11 cellular contexts compared by ENCODE assay signal in genomic region chr20:37727247-37727956, GRCh38. TPM values are rescaled to one million over a fixed set of nuclear protein-coding genes. Genes with fewer than 3 reads are reported as not detected.
DNase-seq lines count a peak whose midpoint lies in the region; ATAC-seq and TF ChIP-seq lines count a peak whose summit lies in the region.
"Had no signal": no experiment of that assay in that cellular context is flagged by ENCODE, and none has a peak within 500 bp of the region (broad histone marks: within the 10 kb centered on the region; RNA-seq: fewer than 3 reads in every experiment).

No MANE protein-coding gene starts in this region.

- H3K4me2 ChIP-seq in neural cell (ENCODE audit: low read length), result no peak overlapping the region

- H3K4me1 Mint-ChIP-seq in CD8-positive, alpha-beta memory T cell, result peaks cover 32 to 55% (median 52%) of the 10 kb centered on the region in 3 donors

- no peak overlapping the region for H3K4me3 ChIP-seq in NB4 (ENCODE audit: low read depth, low read length)
- no peak overlapping the region for H3K4me3 ChIP-seq in foreskin fibroblast (ENCODE audit: low read depth in 1 of 2, low read length in 2 of 2)
- peak overlapping the region; percentile 2 for H3K4me3 ChIP-seq in neural cell (ENCODE audit: low read length)
- H3K4me3 ChIP-seq in CD8-positive, alpha-beta memory T cell (ENCODE audit: low read length), result no peak overlapping the region
- no peak overlapping the region for H3K4me3 ChIP-seq in lower leg skin (ENCODE audit: low read depth, poor library complexity, severe bottlenecking)
- H3K4me3 ChIP-seq: thoracic aorta had no signal

- H3K9ac ChIP-seq in neural cell (ENCODE audit: low read length), result no peak overlapping the region

- CTCF ChIA-PET in CD8-positive, alpha-beta memory T cell (lab: Charles Lee), result interaction anchor here (0.9 to 1.6 kb wide), 2 partner anchors 11 to 17 kb away, joined by 3 read pairs; no protein-coding TSS in a partner anchor

- H3K9me3 Mint-ChIP-seq in CD8-positive, alpha-beta memory T cell, result no peaks in the 10 kb centered on the region
- H3K9me3 Mint-ChIP-seq: CD14-positive monocyte had no signal

- TF ChIP-seq CTCF in NB4 (IDR thresholded peaks at IDR 0.05; ENCODE audit: low read depth, low read length) (no peak), foreskin fibroblast (IDR thresholded peaks at IDR 0.05; ENCODE audit: low read depth, low read length) (no peak), neural cell (IDR thresholded peaks at IDR 0.05; ENCODE audit: poor library complexity, severe bottlenecking) (no peak), lower leg skin (IDR thresholded peaks at IDR 0.05) (no peak)

- H3K4me1 ChIP-seq in CD8-positive, alpha-beta memory T cell (ENCODE audit: insufficient read depth, low read length), result peaks cover 6% of the 10 kb centered on the region

- TF ChIP-seq POLR2A in NB4 (IDR thresholded peaks at IDR 0.05; ENCODE audit: extremely low read depth, insufficient read length) (no peak), lower leg skin (IDR thresholded peaks at IDR 0.05) (no peak)

- H2AFZ ChIP-seq in neural cell (ENCODE audit: low read depth, low read length), result no peak overlapping the region

- ATAC-seq in HG02678 (IDR thresholded peaks at IDR 0.05; ENCODE audit: unreplicated experiment), result no peak
- ATAC-seq in HG03342 (IDR thresholded peaks at IDR 0.05; ENCODE audit: unreplicated experiment), result no peak

- H3K36me3 Mint-ChIP-seq in CD8-positive, alpha-beta memory T cell, result peaks cover 0 to 14% (median 9%) of the 10 kb centered on the region in 3 donors

- intact Hi-C loops in lower leg skin (cut with DNase I; ENCODE audit: low total_unique reads), result no loop called here

- no peaks in the 10 kb centered on the region for H3K27me3 Mint-ChIP-seq in CD8-positive, alpha-beta memory T cell

- WGBS in lower leg skin, 2 donors, result 90 to 92% methylated on average over 4 of the region's 4 CpGs

- H3K4me3 Mint-ChIP-seq in CD8-positive, alpha-beta memory T cell, result no peak overlapping the region
- H3K4me3 Mint-ChIP-seq: CD14-positive monocyte had no signal

- H3K27ac ChIP-seq in neural cell (ENCODE audit: low read length), result peak overlapping the region; percentile 22
- H3K27ac ChIP-seq in CD8-positive, alpha-beta memory T cell (ENCODE audit: low read depth, low read length), result no peak overlapping the region
- H3K27ac ChIP-seq: thoracic aorta had no signal

- no peaks in the 10 kb centered on the region for H3K27me3 ChIP-seq in neural cell (ENCODE audit: insufficient read depth, low read depth, low read length)
- no peaks in the 10 kb centered on the region for H3K27me3 ChIP-seq in CD8-positive, alpha-beta memory T cell (ENCODE audit: insufficient read depth, low read length, poor library complexity, severe bottlenecking)

- DNase-seq in EL (peak; percentile 8), NB4 (ENCODE audit: low read depth) (peak; percentile 34), foreskin fibroblast (peak; percentile 40 to 45), lower leg skin (ENCODE audit: low spot score in 2 of 2) (no peak)
- no peak for DNase-seq in CD8-positive, alpha-beta memory T cell
- DNase-seq: stimulated activated CD4-positive, alpha-beta T cell treated with anti-CD3 and anti-CD28 coated beads, Interleukin-2, amount 100 ng/mL, for 48 hours had no signal

- H3K27ac Mint-ChIP-seq in CD8-positive, alpha-beta memory T cell, result peak overlapping the region in 1 of 8 donors; percentile 26

- peaks cover 4% of the 10 kb centered on the region for H3K79me2 ChIP-seq in neural cell (replicated peaks; ENCODE audit: insufficient read depth, low read length)

- no peaks in the 10 kb centered on the region for H4K20me1 ChIP-seq in neural cell (ENCODE audit: insufficient read depth)

- no peaks in the 10 kb centered on the region for H3K36me3 ChIP-seq in neural cell (ENCODE audit: insufficient read depth, low read length)
- H3K36me3 ChIP-seq in CD8-positive, alpha-beta memory T cell (ENCODE audit: insufficient read depth, low read length), result no peaks in the 10 kb centered on the region
- H3K36me3 ChIP-seq: thoracic aorta had no signal

- H3K9me3 ChIP-seq in neural cell (ENCODE audit: low read length), result no peaks in the 10 kb centered on the region
- H3K9me3 ChIP-seq in CD8-positive, alpha-beta memory T cell (ENCODE audit: low read length), result no peaks in the 10 kb centered on the region
- H3K9me3 ChIP-seq: thoracic aorta had no signal

- TF ChIP-seq RAD21 in neural cell (conservative IDR thresholded peaks at IDR 0.05), result no peak

- POLR2A ChIA-PET in CD8-positive, alpha-beta memory T cell (lab: Charles Lee), result no interaction called here

- TF ChIP-seq EP300 in neural cell (conservative IDR thresholded peaks at IDR 0.05; ENCODE audit: poor library complexity, severe bottlenecking), result no peak

- H3K9me2 ChIP-seq in neural cell (ENCODE audit: insufficient read depth, low read length), result no peaks in the 10 kb centered on the region

- no peaks in the 10 kb centered on the region for H3F3A ChIP-seq in neural cell (ENCODE audit: insufficient read depth, low read length, poor library complexity, severe bottlenecking)

TF ChIP-seq in neural cell, 6 proteins besides CTCF, POLR2A, EP300 and RAD21:
- peak; percentile 49 for TF ChIP-seq POLR2AphosphoS5 (IDR thresholded peaks at IDR 0.05)
- TF ChIP-seq MXI1 (conservative IDR thresholded peaks at IDR 0.05; ENCODE audit: poor library complexity, severe bottlenecking), result no peak
- TF ChIP-seq SMC3 (conservative IDR thresholded peaks at IDR 0.05; ENCODE audit: poor library complexity), result no peak
- TF ChIP-seq REST (IDR thresholded peaks at IDR 0.05; ENCODE audit: borderline replicate concordance), result peak; percentile 74

RNA-seq across cellular contexts. Expression of gene CTNNBL1, which starts 33.6 kb away (rescaled TPM):
- polyA plus RNA-seq in neural cell, result 31.0 and 32.6 TPM in 2 replicates
- 35.8 and 44.3 TPM in 2 replicates for polyA minus RNA-seq in neural cell
- total RNA-seq in CD8-positive, alpha-beta memory T cell, result 10 to 100 TPM; 86.8 to 88.9 TPM
- polyA plus RNA-seq in CD8-positive, alpha-beta memory T cell, result 97.8 TPM
- total RNA-seq in lower leg skin, result 10 to 100 TPM; 22.0 to 35.0 (median 27.5) TPM

Comparison
In these comparisons a context has a peak if more than half of its experiments do, and no peak if none do; other contexts are left out.
1. DNase-seq: peak in EL (single experiment), NB4 (single experiment) and foreskin fibroblast (2 of 2); none in CD8-positive, alpha-beta memory T cell (0 of 5) and lower leg skin (0 of 2).